In the genomic region with DNA sequence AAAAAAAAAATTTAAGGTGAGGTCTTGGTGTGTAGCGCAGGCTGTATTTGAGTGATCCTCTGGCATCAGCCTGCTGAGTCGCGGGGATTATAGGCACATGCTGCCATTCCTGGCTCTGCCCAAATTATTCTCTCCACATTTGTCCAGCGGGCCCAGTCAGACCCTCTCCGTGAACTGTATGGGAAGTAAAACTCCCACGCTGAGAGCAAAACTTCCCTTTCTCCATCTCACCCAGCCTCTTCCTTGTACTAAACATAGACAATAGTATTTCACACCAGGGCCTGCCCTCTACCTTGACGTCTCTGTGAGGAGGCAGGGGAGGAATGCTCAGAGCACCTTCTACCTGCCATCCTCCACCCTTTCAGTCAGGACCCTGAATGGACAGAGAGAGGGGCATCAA, we compare ENCODE assay signal across 15 cellular contexts. TPM values are rescaled to one million over a fixed set of nuclear protein-coding genes. Genes with fewer than 3 reads are reported as not detected.
"Had no signal": no experiment of that assay in that cellular context is flagged by ENCODE, and none has a peak within 500 bp of the region (broad histone marks: within the 10 kb centered on the region; RNA-seq: fewer than 3 reads in every experiment).

No MANE protein-coding gene starts in this region.

- H3K9me3 ChIP-seq: prostate gland, thoracic aorta had no signal

- ATAC-seq: activated naive CD8-positive, alpha-beta T cell treated with anti-CD3 and anti-CD28 coated beads, Interleukin-2, amount 50 U/mL, for 24 hours; T-helper 17 cell had no signal

- DNase-seq: activated CD4-positive, CD25-positive, alpha-beta regulatory T cell treated with anti-CD3 and anti-CD28 coated beads, Interleukin-2, amount 50 U/mL, for 72 hours; activated naive CD4-positive, alpha-beta T cell treated with anti-CD3 and anti-CD28 coated beads for 36 hours; activated naive CD8-positive, alpha-beta T cell treated with anti-CD3 and anti-CD28 coated beads, Interleukin-2, amount 50 U/mL, for 24 hours; activated T-cell treated with anti-CD3 and anti-CD28 coated beads for 4 hours; stimulated activated CD4-positive, alpha-beta T cell treated with anti-CD3 and anti-CD28 coated beads, Interleukin-1b, Interleukin-23, amount 100 ng/mL, for 48 hours; stomach; T-helper 17 cell had no signal

- H3K4me1 Mint-ChIP-seq: activated naive CD8-positive, alpha-beta T cell treated with anti-CD3 and anti-CD28 coated beads, Interleukin-2, amount 50 U/mL, for 24 hours; T-helper 17 cell had no signal

- H3K9me3 Mint-ChIP-seq: activated naive CD8-positive, alpha-beta T cell treated with anti-CD3 and anti-CD28 coated beads, Interleukin-2, amount 50 U/mL, for 24 hours had no signal

- H3K4me3 ChIP-seq: hepatocyte, prostate gland, stomach, thoracic aorta had no signal

- H3K27me3 ChIP-seq: hepatocyte, stomach had no signal

- H3K36me3 ChIP-seq: prostate gland had no signal

- H3K4me3 Mint-ChIP-seq: activated naive CD4-positive, alpha-beta T cell treated with anti-CD3 and anti-CD28 coated beads for 36 hours; activated naive CD8-positive, alpha-beta T cell treated with anti-CD3 and anti-CD28 coated beads, Interleukin-2, amount 50 U/mL, for 24 hours; T-helper 17 cell had no signal

- H3K27ac ChIP-seq: hepatocyte had no signal

- H3K27ac Mint-ChIP-seq: activated naive CD4-positive, alpha-beta T cell treated with anti-CD3 and anti-CD28 coated beads for 36 hours; activated naive CD8-positive, alpha-beta T cell treated with anti-CD3 and anti-CD28 coated beads, Interleukin-2, amount 50 U/mL, for 24 hours; T-helper 17 cell had no signal

- H3K4me1 ChIP-seq: prostate gland had no signal

- H3K27me3 Mint-ChIP-seq: activated naive CD8-positive, alpha-beta T cell treated with anti-CD3 and anti-CD28 coated beads, Interleukin-2, amount 50 U/mL, for 24 hours; T-helper 17 cell had no signal

RNA-seq across cellular contexts. Expression of a gene that starts 45.9 kb away (rescaled TPM):
- total RNA-seq: bronchial epithelial cell had no signal

RNA-seq across cellular contexts. Expression of a gene that starts 48.0 kb away (rescaled TPM):
- total RNA-seq: activated naive CD4-positive, alpha-beta T cell treated with anti-CD3 and anti-CD28 coated beads for 36 hours; astrocyte; bronchial epithelial cell; chondrocyte; hepatocyte; liver; osteoblast; prostate gland; stomach; T-helper 17 cell; thoracic aorta had no signal
